Comparison of ENCODE assay signal across 9 cellular contexts in the genomic region with DNA sequence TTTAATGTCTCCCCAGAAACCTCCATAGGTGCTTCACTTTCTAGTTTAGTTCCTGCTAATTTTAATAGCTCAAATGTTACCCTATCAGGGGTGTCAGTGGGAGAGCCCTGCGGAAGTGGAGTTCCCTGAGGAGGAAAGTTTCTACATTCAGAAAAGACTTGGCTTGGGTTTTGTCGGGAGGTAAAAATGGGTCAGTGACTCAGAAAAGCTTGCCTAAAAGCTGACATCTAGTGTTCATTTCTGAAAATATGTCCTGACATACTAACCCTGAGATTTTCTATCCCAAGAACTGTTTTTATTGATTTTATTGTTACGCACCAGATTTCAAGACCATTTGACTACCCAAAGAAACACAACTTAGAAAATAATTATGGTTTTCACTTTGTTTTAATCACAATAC. TPM values are rescaled to one million over a fixed set of nuclear protein-coding genes. Genes with fewer than 3 reads are reported as not detected.
DNase-seq lines count a peak whose midpoint lies in the region; ATAC-seq and TF ChIP-seq lines count a peak whose summit lies in the region.
"Had no signal": no experiment of that assay in that cellular context is flagged by ENCODE, and none has a peak within 500 bp of the region (broad histone marks: within the 10 kb centered on the region; RNA-seq: fewer than 3 reads in every experiment).

No MANE protein-coding gene starts in this region.

- H3K27me3 Mint-ChIP-seq in naive B cell: no peaks in the 10 kb centered on the region

- peak overlapping the region; percentile 61 to 87 (median 80) for H3K27ac Mint-ChIP-seq in naive B cell

- in situ Hi-C loops in brain microvascular endothelial cell (cut with HindIII; ENCODE audit: low pct_ligation_motif_present, low sequenced_read_pairs): no loop called here

- peak; percentile 35 for TF ChIP-seq CTCF in brain microvascular endothelial cell (IDR thresholded peaks at IDR 0.05; ENCODE audit: low read depth, low read length, missing control alignments)

- no peaks in the 10 kb centered on the region for H3K36me3 ChIP-seq in brain microvascular endothelial cell (replicated peaks)

- H3K27ac ChIP-seq in brain microvascular endothelial cell: no peak overlapping the region

- no peaks in the 10 kb centered on the region for H3K36me3 Mint-ChIP-seq in naive B cell

- no peak overlapping the region for H3K4me3 ChIP-seq in brain microvascular endothelial cell (ENCODE audit: low read depth, low read length)
- H3K4me3 ChIP-seq: skin epidermis had no signal

- no peaks in the 10 kb centered on the region for H3K27me3 ChIP-seq in brain microvascular endothelial cell (replicated peaks)

- peaks cover 28 to 71% (median 44%) of the 10 kb centered on the region in 3 donors for H3K4me1 Mint-ChIP-seq in naive B cell

- DNase-seq in Daoy (ENCODE audit: low read depth): peak; percentile 21
- peak; percentile 28 to 44 for DNase-seq in Kasumi-1 (lab: John Stamatoyannopoulos, UW)
- no peak for DNase-seq in brain microvascular endothelial cell
- no peak for DNase-seq in naive B cell
- DNase-seq in activated effector memory CD4-positive, alpha-beta T cell treated with anti-CD3 and anti-CD28 coated beads, Interleukin-2, amount 50 U/mL, for 16 hours: no peak
- DNase-seq in NCI-H82 treated with DMSO at 0.1 percent for 48 hours (lab: John Stamatoyannopoulos, UW; ENCODE audit: unreplicated experiment): no peak
- DNase-seq in DMS79 treated with DMSO at 0.1 percent for 48 hours (lab: John Stamatoyannopoulos, UW): no peak
- no peak for DNase-seq in NCI-H345 (lab: John Stamatoyannopoulos, UW)

- ATAC-seq in naive B cell (ENCODE audit: low read depth in 2 of 2): no peak

- H3K9me3 Mint-ChIP-seq in naive B cell: peaks cover 0 to 2% (median 0%) of the 10 kb centered on the region in 7 donors

- H3K4me3 Mint-ChIP-seq in naive B cell: peak overlapping the region in 7 of 8 donors; percentile 19 to 74 (median 61)

RNA-seq across cellular contexts. Expression of a gene that starts 40.9 kb away (rescaled TPM):
- 4.6 and 16.3 TPM in 2 replicates for total RNA-seq in Daoy (2014; rRNA removed; shearing (Covaris generic))
- 1 to 10 TPM in 2 of 6 donors, under 1 TPM in 2, not detected in 2; 0.23 to 2.2 (median 1.2) TPM for polyA plus RNA-seq in naive B cell (ENCODE audit: low read depth in 6 of 6)

Comparison
In these comparisons a context has a peak if more than half of its experiments do, and no peak if none do; other contexts are left out.
1. DNase-seq: peak in Daoy (single experiment) and Kasumi-1 (2 of 2); none in brain microvascular endothelial cell (single experiment), naive B cell (single experiment), activated effector memory CD4-positive, alpha-beta T cell treated with anti-CD3 and anti-CD28 coated beads, Interleukin-2, amount 50 U/mL, for 16 hours (single experiment), NCI-H82 treated with DMSO at 0.1 percent for 48 hours (single experiment), DMS79 treated with DMSO at 0.1 percent for 48 hours (single experiment) and NCI-H345 (single experiment).